8 cellular contexts compared by ENCODE assay signal in genomic region chr19:1213391-1214286, GRCh38.
DNase-seq lines count a peak whose midpoint lies in the region; ATAC-seq and TF ChIP-seq lines count a peak whose summit lies in the region.

No MANE protein-coding gene starts in this region.

- no peak overlapping the region for H3K4me3 ChIP-seq in brain microvascular endothelial cell (ENCODE audit: low read depth, low read length)

- ATAC-seq in HG03378 (IDR thresholded peaks at IDR 0.05; ENCODE audit: unreplicated experiment) = no peak

- no peaks in the 10 kb centered on the region for H3K27me3 ChIP-seq in brain microvascular endothelial cell (replicated peaks)

- peaks cover 7% of the 10 kb centered on the region for H3K36me3 ChIP-seq in brain microvascular endothelial cell (replicated peaks)

- peak; percentile 38 for TF ChIP-seq POLR2A in GM18951 (IDR thresholded peaks at IDR 0.05; ENCODE audit: extremely low read depth, insufficient read depth, insufficient read length)

- peak overlapping the region; percentile 61 for H3K27ac ChIP-seq in brain microvascular endothelial cell

- no peak for TF ChIP-seq CTCF in brain microvascular endothelial cell (IDR thresholded peaks at IDR 0.05; ENCODE audit: low read depth, low read length, missing control alignments)

- DNase-seq in SHP77 treated with DMSO at 0.1 percent for 48 hours (lab: John Stamatoyannopoulos, UW) = peak; percentile 89
- peak; percentile 73 for DNase-seq in brain microvascular endothelial cell
- DNase-seq in kidney glomerular epithelial cell (lab: John Stamatoyannopoulos, UW) = peak; percentile 77
- peak; percentile 51 to 61 for DNase-seq in stimulated activated CD4-positive, alpha-beta T cell treated with anti-CD3 and anti-CD28 coated beads, Interleukin-2, amount 100 ng/mL, for 24 hours
- no peak for DNase-seq in NCI-H446 (lab: John Stamatoyannopoulos, UW)
- no peak for DNase-seq in NCI-H128 (lab: John Stamatoyannopoulos, UW; ENCODE audit: unreplicated experiment)

- in situ Hi-C loops in GM18951 (cut with MboI; ENCODE audit: low sequenced_read_pairs, unreplicated experiment) = no loop called here
- in situ Hi-C loops in brain microvascular endothelial cell (cut with HindIII; ENCODE audit: low pct_ligation_motif_present, low sequenced_read_pairs) = no loop called here

Comparison
In these comparisons a context has a peak if more than half of its experiments do, and no peak if none do; other contexts are left out.
1. DNase-seq: peak in SHP77 treated with DMSO at 0.1 percent for 48 hours (single experiment), brain microvascular endothelial cell (single experiment), kidney glomerular epithelial cell (single experiment) and stimulated activated CD4-positive, alpha-beta T cell treated with anti-CD3 and anti-CD28 coated beads, Interleukin-2, amount 100 ng/mL, for 24 hours (2 of 2); none in NCI-H446 (0 of 2) and NCI-H128 (single experiment).